9 cellular contexts compared by ENCODE assay signal in the genomic region with DNA sequence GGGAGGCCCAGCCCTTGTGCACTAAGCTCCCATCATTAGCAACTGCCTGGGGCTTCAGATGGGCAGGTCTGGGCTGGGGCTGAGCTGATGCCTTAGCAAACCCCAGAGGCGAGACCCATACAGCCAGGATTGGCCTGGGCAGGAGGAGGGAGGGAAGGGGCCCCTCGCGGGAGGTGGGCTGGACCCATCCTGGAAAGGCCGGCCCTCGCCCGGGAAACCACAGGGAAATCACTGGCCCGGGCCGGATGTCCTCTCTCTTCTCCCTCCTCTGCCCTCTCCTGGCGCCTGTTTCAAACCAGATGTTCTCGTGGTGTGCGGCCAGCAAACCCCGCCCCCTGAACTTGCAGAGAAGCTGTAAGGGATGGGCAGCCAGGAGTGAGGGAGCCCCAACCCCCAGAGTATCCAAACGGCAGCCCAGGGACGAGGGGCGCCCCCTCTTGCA. TPM values are rescaled to one million over a fixed set of nuclear protein-coding genes. Genes with fewer than 3 reads are reported as not detected.
DNase-seq lines count a peak whose midpoint lies in the region; ATAC-seq and TF ChIP-seq lines count a peak whose summit lies in the region.
"Had no signal": no experiment of that assay in that cellular context is flagged by ENCODE, and none has a peak within 500 bp of the region (broad histone marks: within the 10 kb centered on the region; RNA-seq: fewer than 3 reads in every experiment).

No MANE protein-coding gene starts in this region.

- peak overlapping the region; percentile 44 to 73 (median 64) for H3K4me2 ChIP-seq in BLaER1 treated with 17β-estradiol and CSF1 and Interleukin-3, amounts not matched to agents 10 nM and 100 nM

- peak overlapping the region in 3 of 11 experiments; percentile 17 to 33 (median 20); a peak in 2 of 22 replicates for H3K9ac ChIP-seq in BLaER1 treated with 17β-estradiol and CSF1 and Interleukin-3, amounts not matched to agents 10 nM and 100 nM

- peaks cover 14% of the 10 kb centered on the region for H3K36me3 Mint-ChIP-seq in endothelial cell (ENCODE audit: low read depth, unreplicated experiment)
- H3K36me3 Mint-ChIP-seq in activated T-cell treated with anti-CD3 and anti-CD28 coated beads, Interleukin-2, amount 50 U/mL, for 72 hours (ENCODE audit: insufficient read depth in 2 of 2), result no peaks in the 10 kb centered on the region

- peaks cover 0 to 23% (median 7%) of the 10 kb centered on the region in 11 experiments; a peak in 8 of 22 replicates for H3K27me3 ChIP-seq in BLaER1 treated with 17β-estradiol and CSF1 and Interleukin-3, amounts not matched to agents 10 nM and 100 nM

- TF ChIP-seq CTCF in endothelial cell (IDR thresholded peaks at IDR 0.05; ENCODE audit: unreplicated experiment), result no peak
- no peak for TF ChIP-seq CTCF in mucosa of descending colon (IDR thresholded peaks at IDR 0.05)

- no peak overlapping the region for H3K27ac ChIP-seq in BLaER1 treated with 17β-estradiol and CSF1 and Interleukin-3, amounts not matched to agents 10 nM and 100 nM

- DNase-seq in MV-4-11 (lab: John Stamatoyannopoulos, UW), result peak; percentile 30
- peak; percentile 56 for DNase-seq in endothelial cell (ENCODE audit: low spot score)
- DNase-seq in mucosa of descending colon, result peak in 2 of 3 donors; percentile 47 to 60
- DNase-seq in activated T-cell treated with anti-CD3 and anti-CD28 coated beads, Interleukin-2, amount 50 U/mL, for 72 hours, result no peak
- no peak for DNase-seq in DMS79 (lab: John Stamatoyannopoulos, UW)
- no peak for DNase-seq in central memory CD4-positive, alpha-beta T cell

- peaks cover 3% of the 10 kb centered on the region for H3K4me1 Mint-ChIP-seq in endothelial cell (ENCODE audit: unreplicated experiment)
- no peaks in the 10 kb centered on the region for H3K4me1 Mint-ChIP-seq in activated T-cell treated with anti-CD3 and anti-CD28 coated beads, Interleukin-2, amount 50 U/mL, for 72 hours (ENCODE audit: low read depth)

- H4K20me1 ChIP-seq in BLaER1 treated with 17β-estradiol and CSF1 and Interleukin-3, amounts not matched to agents 10 nM and 100 nM, result peaks cover 0 to 18% (median 0%) of the 10 kb centered on the region in 11 experiments; a peak in 2 of 22 replicates

- H3K9me3 Mint-ChIP-seq in endothelial cell (ENCODE audit: unreplicated experiment), result no peaks in the 10 kb centered on the region
- no peaks in the 10 kb centered on the region for H3K9me3 Mint-ChIP-seq in activated T-cell treated with anti-CD3 and anti-CD28 coated beads, Interleukin-2, amount 50 U/mL, for 72 hours
- H3K9me3 Mint-ChIP-seq: activated T-helper 2 cell treated with anti-CD3 and anti-CD28 coated beads, Interferon-gamma antibody, Interleukin-2, Interleukin-4, amounts not matched to agents 10 μg/mL and 5 μg/mL and 100 μg/mL, durations not matched to agents 14 hours and 24 hours and 36 hours had no signal

- peaks cover 10 to 21% (median 13%) of the 10 kb centered on the region in 11 experiments for H3K9me3 ChIP-seq in BLaER1 treated with 17β-estradiol and CSF1 and Interleukin-3, amounts not matched to agents 10 nM and 100 nM (replicated peaks in 1 of 11)
- H3K9me3 ChIP-seq in mucosa of descending colon, result no peaks in the 10 kb centered on the region

- no peak for TF ChIP-seq POLR2A in GM18505 (IDR thresholded peaks at IDR 0.05; ENCODE audit: borderline replicate concordance, extremely low read depth, insufficient read depth, insufficient read length)

- no peak overlapping the region for H3K4me3 Mint-ChIP-seq in endothelial cell (ENCODE audit: unreplicated experiment)
- no peak overlapping the region for H3K4me3 Mint-ChIP-seq in activated T-cell treated with anti-CD3 and anti-CD28 coated beads, Interleukin-2, amount 50 U/mL, for 72 hours

- intact Hi-C loops in mucosa of descending colon (cut with DNase I, micrococcal nuclease), result no loop called here

- no peak overlapping the region for H3K4me3 ChIP-seq in BLaER1 treated with 17β-estradiol and CSF1 and Interleukin-3, amounts not matched to agents 10 nM and 100 nM
- H3K4me3 ChIP-seq in mucosa of descending colon, result no peak overlapping the region

- no peak overlapping the region for H3K27ac Mint-ChIP-seq in endothelial cell (ENCODE audit: unreplicated experiment)
- no peak overlapping the region for H3K27ac Mint-ChIP-seq in activated T-cell treated with anti-CD3 and anti-CD28 coated beads, Interleukin-2, amount 50 U/mL, for 72 hours
- H3K27ac Mint-ChIP-seq: activated T-helper 2 cell treated with anti-CD3 and anti-CD28 coated beads, Interferon-gamma antibody, Interleukin-2, Interleukin-4, amounts not matched to agents 10 μg/mL and 5 μg/mL and 100 μg/mL, durations not matched to agents 14 hours and 24 hours and 36 hours had no signal

- H3K4me1 ChIP-seq in BLaER1 treated with 17β-estradiol and CSF1 and Interleukin-3, amounts not matched to agents 10 nM and 100 nM, result peaks cover 9 to 15% (median 13%) of the 10 kb centered on the region in 10 experiments; a peak in 19 of 20 replicates
- H3K4me1 ChIP-seq in mucosa of descending colon (ENCODE audit: low read depth), result no peaks in the 10 kb centered on the region

- H3K27me3 Mint-ChIP-seq in endothelial cell (ENCODE audit: unreplicated experiment), result peaks cover 6% of the 10 kb centered on the region
- no peaks in the 10 kb centered on the region for H3K27me3 Mint-ChIP-seq in activated T-cell treated with anti-CD3 and anti-CD28 coated beads, Interleukin-2, amount 50 U/mL, for 72 hours (ENCODE audit: low read depth)

- H3K36me3 ChIP-seq in BLaER1 treated with 17β-estradiol and CSF1 and Interleukin-3, amounts not matched to agents 10 nM and 100 nM, result no peaks in the 10 kb centered on the region; a peak in 4 of 22 replicates
- H3K36me3 ChIP-seq in mucosa of descending colon (ENCODE audit: low read depth), result no peaks in the 10 kb centered on the region

- peak; percentile 60 for ATAC-seq in mucosa of descending colon
- ATAC-seq in activated T-cell treated with anti-CD3 and anti-CD28 coated beads, Interleukin-2, amount 50 U/mL, for 72 hours (replicated peaks in 1 of 2), result no peak
- no peak for ATAC-seq in GM18505 (IDR thresholded peaks at IDR 0.05; ENCODE audit: unreplicated experiment)

RNA-seq across cellular contexts. Expression of a gene that starts 43.1 kb away (rescaled TPM):
- total RNA-seq in endothelial cell (ENCODE audit: unreplicated experiment) (321 TPM), mucosa of descending colon (1 to 10 TPM; 2.9 to 6.6 (median 6.3) TPM)
- 1 to 10 TPM; 1.2 TPM for total RNA-seq in activated T-cell treated with anti-CD3 and anti-CD28 coated beads, Interleukin-2, amount 50 U/mL, for 72 hours

Comparison
In these comparisons a context has a peak if more than half of its experiments do, and no peak if none do; other contexts are left out.
1. DNase-seq: peak in MV-4-11 (single experiment), endothelial cell (single experiment) and mucosa of descending colon (2 of 3); none in activated T-cell treated with anti-CD3 and anti-CD28 coated beads, Interleukin-2, amount 50 U/mL, for 72 hours (0 of 2), DMS79 (single experiment) and central memory CD4-positive, alpha-beta T cell (single experiment).
2. RNA of a gene that starts 43.1 kb away (total RNA-seq): 321 TPM in endothelial cell (single experiment); 2.9 to 6.6 TPM in mucosa of descending colon and 1.2 TPM in activated T-cell treated with anti-CD3 and anti-CD28 coated beads, Interleukin-2, amount 50 U/mL, for 72 hours; every median in the first group is over 10 times any median in the second.